14 cellular contexts compared by ENCODE assay signal in genomic region chr15:44038801-44039200, GRCh38.
DNase-seq lines count a peak whose midpoint lies in the region; ATAC-seq and TF ChIP-seq lines count a peak whose summit lies in the region.
"Had no signal": no experiment of that assay in that cellular context is flagged by ENCODE, and none has a peak within 500 bp of the region (broad histone marks: within the 10 kb centered on the region; RNA-seq: fewer than 3 reads in every experiment).

No MANE protein-coding gene starts in this region.

- H3K36me3 Mint-ChIP-seq in GM23338 (ENCODE audit: low read depth): no peaks in the 10 kb centered on the region
- no peaks in the 10 kb centered on the region for H3K36me3 Mint-ChIP-seq in endodermal cell (ENCODE audit: low read depth)
- H3K36me3 Mint-ChIP-seq in nephron progenitor cell (ENCODE audit: low read depth): no peaks in the 10 kb centered on the region
- no peaks in the 10 kb centered on the region for H3K36me3 Mint-ChIP-seq in activated CD4-positive, alpha-beta T cell treated with anti-CD3 and anti-CD28 coated beads, Interleukin-2, amount 10 ng/mL, durations not matched to agents 7 days and 5 days (ENCODE audit: low read depth)

- peak; percentile 99 for ATAC-seq in GM23338

- WGBS in endodermal cell (ENCODE audit: insufficient coverage in 1 of 2, insufficient read length in 1 of 2), 2 experiments: 65 to 100% methylated on average over 2 to 7 of the region's 7 CpGs

- CTCF ChIA-PET in activated CD4-positive, alpha-beta T cell treated with anti-CD3 and anti-CD28 coated beads, Interleukin-2, amount 10 ng/mL, durations not matched to agents 7 days and 5 days (lab: Charles Lee): no interaction called here

- H3K4me3 Mint-ChIP-seq in GM23338: no peak overlapping the region
- H3K4me3 Mint-ChIP-seq in endodermal cell: no peak overlapping the region
- peak overlapping the region; percentile 11 for H3K4me3 Mint-ChIP-seq in nephron progenitor cell
- no peak overlapping the region for H3K4me3 Mint-ChIP-seq in activated CD4-positive, alpha-beta T cell treated with anti-CD3 and anti-CD28 coated beads, Interleukin-2, amount 10 ng/mL, durations not matched to agents 7 days and 5 days

- H4K20me1 ChIP-seq in GM23338 (replicated peaks; ENCODE audit: insufficient read depth): no peaks in the 10 kb centered on the region; the same call in 1 of the 2 replicates
- H4K20me1 ChIP-seq: BLaER1 had no signal

- H3K27ac ChIP-seq in GM23338 (ENCODE audit: low read depth) (peak overlapping the region; percentile 59; the same call in 1 of the 2 replicates), endodermal cell (ENCODE audit: low read depth, low read length) (peak overlapping the region; percentile 41)
- H3K27ac ChIP-seq: BLaER1, spleen had no signal

- peaks cover 11% of the 10 kb centered on the region for H3K4me1 Mint-ChIP-seq in GM23338
- H3K4me1 Mint-ChIP-seq in endodermal cell: peaks cover 9% of the 10 kb centered on the region
- peaks cover 10% of the 10 kb centered on the region for H3K4me1 Mint-ChIP-seq in nephron progenitor cell
- H3K4me1 Mint-ChIP-seq in activated CD4-positive, alpha-beta T cell treated with anti-CD3 and anti-CD28 coated beads, Interleukin-2, amount 10 ng/mL, durations not matched to agents 7 days and 5 days: no peaks in the 10 kb centered on the region

- no peaks in the 10 kb centered on the region for H3K36me3 ChIP-seq in GM23338 (ENCODE audit: insufficient read depth)
- no peaks in the 10 kb centered on the region for H3K36me3 ChIP-seq in NT2/D1 (ENCODE audit: insufficient read depth, insufficient read length, low read length)
- no peaks in the 10 kb centered on the region for H3K36me3 ChIP-seq in endodermal cell (ENCODE audit: control insufficient read depth, insufficient read depth, low read length)
- H3K36me3 ChIP-seq: BLaER1, spleen had no signal

- H3K4me1 ChIP-seq in GM23338 (ENCODE audit: insufficient read depth) (peaks cover 14% of the 10 kb centered on the region; the same call in 1 of the 2 replicates), NT2/D1 (ENCODE audit: insufficient read depth, insufficient read length) (no peaks in the 10 kb centered on the region), endodermal cell (ENCODE audit: control insufficient read depth, insufficient read depth, low read length) (peaks cover 7% of the 10 kb centered on the region)
- H3K4me1 ChIP-seq: BLaER1, spleen had no signal

- TF ChIP-seq CTCF in GM23338 (conservative IDR thresholded peaks at IDR 0.05; ENCODE audit: low read depth in 2 of 2) (no peak), endodermal cell (conservative IDR thresholded peaks at IDR 0.05) (no peak), nephron progenitor cell (IDR thresholded peaks at IDR 0.05) (no peak)

- no peaks in the 10 kb centered on the region for H3K27me3 Mint-ChIP-seq in GM23338 (ENCODE audit: insufficient read depth, low read depth, poor library complexity)
- no peaks in the 10 kb centered on the region for H3K27me3 Mint-ChIP-seq in endodermal cell (ENCODE audit: insufficient read depth)
- H3K27me3 Mint-ChIP-seq in nephron progenitor cell (ENCODE audit: low read depth, poor library complexity): peaks cover 3% of the 10 kb centered on the region
- H3K27me3 Mint-ChIP-seq in activated CD4-positive, alpha-beta T cell treated with anti-CD3 and anti-CD28 coated beads, Interleukin-2, amount 10 ng/mL, durations not matched to agents 7 days and 5 days: peaks cover 51% of the 10 kb centered on the region

- no peaks in the 10 kb centered on the region for H3K27me3 ChIP-seq in GM23338 (ENCODE audit: insufficient read depth)
- H3K27me3 ChIP-seq in NT2/D1 (ENCODE audit: insufficient read depth, insufficient read length): no peaks in the 10 kb centered on the region
- H3K27me3 ChIP-seq in endodermal cell (ENCODE audit: control insufficient read depth, insufficient read depth, low read length, poor library complexity, severe bottlenecking): no peaks in the 10 kb centered on the region
- H3K27me3 ChIP-seq: BLaER1 had no signal

- H2AFZ ChIP-seq in GM23338: no peak overlapping the region

- no peaks in the 10 kb centered on the region for H3K9me2 ChIP-seq in GM23338 (ENCODE audit: insufficient read depth)

- H3F3A ChIP-seq in GM23338 (replicated peaks; ENCODE audit: low read depth): no peaks in the 10 kb centered on the region

- H3K79me2 ChIP-seq in GM23338 (replicated peaks; ENCODE audit: insufficient read depth): peaks cover 9% of the 10 kb centered on the region

- POLR2A ChIA-PET in activated CD4-positive, alpha-beta T cell treated with anti-CD3 and anti-CD28 coated beads, Interleukin-2, amount 10 ng/mL, durations not matched to agents 7 days and 5 days (lab: Charles Lee): no interaction called here

- H3K4me2 ChIP-seq in GM23338: peak overlapping the region; percentile 53
- H3K4me2 ChIP-seq: BLaER1 had no signal

- H3K27ac Mint-ChIP-seq in GM23338: no peak overlapping the region
- H3K27ac Mint-ChIP-seq in endodermal cell: no peak overlapping the region
- no peak overlapping the region for H3K27ac Mint-ChIP-seq in nephron progenitor cell
- H3K27ac Mint-ChIP-seq in activated CD4-positive, alpha-beta T cell treated with anti-CD3 and anti-CD28 coated beads, Interleukin-2, amount 10 ng/mL, durations not matched to agents 7 days and 5 days: no peak overlapping the region

- no peak overlapping the region for H3K9ac ChIP-seq in NT2/D1 (ENCODE audit: insufficient read length, low read depth)
- H3K9ac ChIP-seq in endodermal cell (ENCODE audit: extremely low read depth, low read length, poor library complexity, severe bottlenecking): no peak overlapping the region
- H3K9ac ChIP-seq: BLaER1 had no signal

- peak overlapping the region; percentile 6; the same call in 1 of the 2 replicates for H3K4me3 ChIP-seq in GM23338
- H3K4me3 ChIP-seq in NT2/D1 (ENCODE audit: insufficient read length, low read depth): peak overlapping the region; percentile 15
- peak overlapping the region; percentile 23 for H3K4me3 ChIP-seq in endodermal cell (ENCODE audit: low read length)
- H3K4me3 ChIP-seq: BLaER1, spleen had no signal

- no peaks in the 10 kb centered on the region for H3K9me3 Mint-ChIP-seq in GM23338
- H3K9me3 Mint-ChIP-seq in endodermal cell: peaks cover 2% of the 10 kb centered on the region
- H3K9me3 Mint-ChIP-seq in nephron progenitor cell: peaks cover 27% of the 10 kb centered on the region
- H3K9me3 Mint-ChIP-seq in activated CD4-positive, alpha-beta T cell treated with anti-CD3 and anti-CD28 coated beads, Interleukin-2, amount 10 ng/mL, durations not matched to agents 7 days and 5 days: peaks cover 2% of the 10 kb centered on the region

- DNase-seq in GM23338 (ENCODE audit: low spot score) (peak; percentile 86), NT2/D1 (ENCODE audit: low read depth, low spot score) (peak; percentile 87), endodermal cell (peak; percentile 74), nephron progenitor cell (peak; percentile 31), HuH-7 (ENCODE audit: low spot score) (no peak), HPDE6-E6E7 (ENCODE audit: extremely low spot score) (no peak), AML-193 (lab: John Stamatoyannopoulos, UW) (no peak)
- no peak for DNase-seq in activated CD4-positive, alpha-beta T cell treated with anti-CD3 and anti-CD28 coated beads, Interleukin-2, amount 10 ng/mL, durations not matched to agents 7 days and 5 days
- DNase-seq: caudate nucleus, midbrain, NCI-H1694, Right ventricle myocardium superior, spleen had no signal

- H3K9me3 ChIP-seq in NT2/D1 (ENCODE audit: insufficient read depth, low read length): no peaks in the 10 kb centered on the region
- H3K9me3 ChIP-seq in endodermal cell (ENCODE audit: control insufficient read depth, low read length): no peaks in the 10 kb centered on the region
- H3K9me3 ChIP-seq: BLaER1, spleen had no signal

TF ChIP-seq in GM23338, 12 proteins besides CTCF, POLR2A, EP300 and RAD21 (continues in another document):
- TF ChIP-seq POLR2AphosphoS5 (IDR thresholded peaks at IDR 0.05; ENCODE audit: low read depth) (no peak), REST (IDR thresholded peaks at IDR 0.05; ENCODE audit: unreplicated experiment) (no peak)

Comparison
In these comparisons a context has a peak if more than half of its experiments do, and no peak if none do; other contexts are left out.
1. DNase-seq: peak in GM23338 (single experiment), NT2/D1 (single experiment), endodermal cell (single experiment) and nephron progenitor cell (single experiment); none in activated CD4-positive, alpha-beta T cell treated with anti-CD3 and anti-CD28 coated beads, Interleukin-2, amount 10 ng/mL, durations not matched to agents 7 days and 5 days (single experiment), HuH-7 (single experiment), HPDE6-E6E7 (single experiment) and AML-193 (0 of 2).
2. Peak in every context shown above with its lines, with median percentiles within 50 percentile points of each other: H3K4me3 ChIP-seq.